13 cellular contexts compared by ENCODE assay signal in genomic region chr16:398551-399277, GRCh38. TPM values are rescaled to one million over a fixed set of nuclear protein-coding genes. Genes with fewer than 3 reads are reported as not detected.
DNase-seq lines count a peak whose midpoint lies in the region; ATAC-seq, FAIRE-seq and TF ChIP-seq lines count a peak whose summit lies in the region.
"Had no signal": no experiment of that assay in that cellular context is flagged by ENCODE, and none has a peak within 500 bp of the region (broad histone marks: within the 10 kb centered on the region; RNA-seq: fewer than 3 reads in every experiment).

No MANE protein-coding gene starts in this region.

- H3K36me3 ChIP-seq in cardiac muscle cell, result peaks cover 13% of the 10 kb centered on the region
- peaks cover 26% of the 10 kb centered on the region for H3K36me3 ChIP-seq in mesodermal cell (ENCODE audit: control insufficient read depth, insufficient read depth, low read length)
- H3K36me3 ChIP-seq in transverse colon, result no peaks in the 10 kb centered on the region

- TF ChIP-seq EP300 in transverse colon (IDR thresholded peaks at IDR 0.05; ENCODE audit: low read depth), result no peak

- no peak for TF ChIP-seq POLR2A in transverse colon (IDR thresholded peaks at IDR 0.05)

- peaks cover 9% of the 10 kb centered on the region for H3K4me1 ChIP-seq in cardiac muscle cell (ENCODE audit: low read depth)
- no peaks in the 10 kb centered on the region for H3K4me1 ChIP-seq in mesodermal cell (ENCODE audit: control insufficient read depth, insufficient read depth, low read length, poor library complexity, severe bottlenecking)
- peaks cover 6 to 44% (median 21%) of the 10 kb centered on the region in 4 donors for H3K4me1 ChIP-seq in transverse colon

- in situ Hi-C loops in transverse colon (cut with MboI; ENCODE audit: low pct_ligation_motif_present in 1 of 4, low pct_unique_long_range_greater_than_20kb in 1 of 4, low sequenced_read_pairs in 3 of 4), result no loop called here

- H3K36me3 Mint-ChIP-seq in activated naive CD8-positive, alpha-beta T cell treated with anti-CD3 and anti-CD28 coated beads for 36 hours, result no peaks in the 10 kb centered on the region

- no peak for DNase-seq in cardiac muscle cell (ENCODE audit: low read depth in 1 of 2, low spot score in 1 of 2)
- no peak for DNase-seq in left cardiac atrium
- DNase-seq in activated naive CD8-positive, alpha-beta T cell treated with anti-CD3 and anti-CD28 coated beads for 36 hours, result no peak
- DNase-seq in transverse colon, result no peak
- DNase-seq in retina, result no peak
- DNase-seq in urothelium cell line (ENCODE audit: low spot score), result no peak
- DNase-seq: effector CD4-positive, alpha-beta T cell; NCI-H2029 had no signal

- peak overlapping the region; percentile 59 for H3K4me3 Mint-ChIP-seq in activated naive CD8-positive, alpha-beta T cell treated with anti-CD3 and anti-CD28 coated beads for 36 hours

- WGBS in mesodermal cell (ENCODE audit: insufficient coverage in 2 of 2), 2 experiments, result 94% methylated on average over 20 to 22 of the region's 23 CpGs
- 83% methylated on average over 21 of the region's 23 CpGs; no CpG with 5 or more reads in 1 of the 2 donors for WGBS in transverse colon (ENCODE audit: low coverage in 1 of 2), 2 donors

- ATAC-seq in left cardiac atrium, result no peak
- no peak for ATAC-seq in HG02840 (IDR thresholded peaks at IDR 0.05; ENCODE audit: low FRiP score, unreplicated experiment)

- H3K27ac Mint-ChIP-seq in activated naive CD8-positive, alpha-beta T cell treated with anti-CD3 and anti-CD28 coated beads for 36 hours, result no peak overlapping the region

- no peak for FAIRE-seq in urothelium cell line (lab: Jason Lieb, UNC)
- FAIRE-seq: GM12891, islet of Langerhans had no signal

- H3K27me3 Mint-ChIP-seq in activated naive CD8-positive, alpha-beta T cell treated with anti-CD3 and anti-CD28 coated beads for 36 hours, result peaks cover 8% of the 10 kb centered on the region

- H3K4me3 ChIP-seq in cardiac muscle cell (no peak overlapping the region), mesodermal cell (ENCODE audit: extremely low read depth, insufficient read depth, low read length, poor library complexity, severe bottlenecking) (no peak overlapping the region), transverse colon (no peak overlapping the region)
- H3K4me3 ChIP-seq: skin epidermis had no signal

- H3K9me3 ChIP-seq in cardiac muscle cell (ENCODE audit: low read depth), result no peaks in the 10 kb centered on the region
- no peaks in the 10 kb centered on the region for H3K9me3 ChIP-seq in mesodermal cell (ENCODE audit: control insufficient read depth, low read length)
- no peaks in the 10 kb centered on the region for H3K9me3 ChIP-seq in transverse colon

- H3K27me3 ChIP-seq in cardiac muscle cell, result no peaks in the 10 kb centered on the region
- H3K27me3 ChIP-seq in transverse colon, result no peaks in the 10 kb centered on the region

- peaks cover 9% of the 10 kb centered on the region for H3K4me1 Mint-ChIP-seq in activated naive CD8-positive, alpha-beta T cell treated with anti-CD3 and anti-CD28 coated beads for 36 hours

- peak overlapping the region; percentile 94 for H3K27ac ChIP-seq in cardiac muscle cell
- H3K27ac ChIP-seq in mesodermal cell (ENCODE audit: low read depth, low read length, severe bottlenecking), result peak overlapping the region; percentile 79
- peak overlapping the region; percentile 79 to 93 (median 90) for H3K27ac ChIP-seq in transverse colon

- intact Hi-C loops in left cardiac atrium (cut with DNase I), result no loop called here
- intact Hi-C loops in transverse colon (cut with DNase I; ENCODE audit: low total_unique reads), result no loop called here

- no peaks in the 10 kb centered on the region for H3K9me3 Mint-ChIP-seq in activated naive CD8-positive, alpha-beta T cell treated with anti-CD3 and anti-CD28 coated beads for 36 hours

- TF ChIP-seq CTCF in cardiac muscle cell (IDR thresholded peaks at IDR 0.05; ENCODE audit: low read depth, low read length), result no peak
- no peak for TF ChIP-seq CTCF in transverse colon (IDR thresholded peaks at IDR 0.05)

RNA-seq across cellular contexts. Expression of gene NME4, which starts 1.7 kb away (rescaled TPM):
- total RNA-seq in cardiac muscle cell, result 352 and 452 TPM in 2 replicates
- 518 and 664 TPM in 2 replicates for polyA plus RNA-seq in cardiac muscle cell
- 10 to 100 TPM; 45.3 to 71.1 TPM for total RNA-seq in left cardiac atrium
- total RNA-seq in activated naive CD8-positive, alpha-beta T cell treated with anti-CD3 and anti-CD28 coated beads for 36 hours, result 10 to 100 TPM; 15.6 to 17.3 TPM
- polyA plus RNA-seq in mesodermal cell (2013, experiment 1 of 2), result 320 TPM
- polyA plus RNA-seq in mesodermal cell (2013, experiment 2 of 2), result 312 TPM
- total RNA-seq in transverse colon, result 10 to 100 TPM; 37.5 to 82.3 (median 58.1) TPM

RNA-seq across cellular contexts. Expression of gene DECR2, which starts 3.0 kb away (rescaled TPM):
- total RNA-seq in cardiac muscle cell, result 48.7 and 51.5 TPM in 2 replicates
- polyA plus RNA-seq in cardiac muscle cell, result 49.5 and 50.0 TPM in 2 replicates
- 10 to 100 TPM in 1 of 2 donors, 1 to 10 TPM in 1; 8.9 to 15.9 TPM for total RNA-seq in left cardiac atrium
- 1 to 10 TPM; 7.0 to 8.2 TPM for total RNA-seq in activated naive CD8-positive, alpha-beta T cell treated with anti-CD3 and anti-CD28 coated beads for 36 hours
- 15.1 TPM for polyA plus RNA-seq in mesodermal cell (2013, experiment 1 of 2)
- 14.9 TPM for polyA plus RNA-seq in mesodermal cell (2013, experiment 2 of 2)
- total RNA-seq in transverse colon, result 100 to 1,000 TPM in 2 of 4 donors, 10 to 100 TPM in 2; 65.7 to 148 (median 108) TPM

RNA-seq across cellular contexts. Expression of gene PGAP6, which starts 16.9 kb away (rescaled TPM):
- 135 and 167 TPM in 2 replicates for total RNA-seq in cardiac muscle cell
- 113 and 142 TPM in 2 replicates for polyA plus RNA-seq in cardiac muscle cell
- 10 to 100 TPM; 27.3 to 33.5 TPM for total RNA-seq in left cardiac atrium
- total RNA-seq in activated naive CD8-positive, alpha-beta T cell treated with anti-CD3 and anti-CD28 coated beads for 36 hours, result 10 to 100 TPM; 22.8 to 24.1 TPM
- polyA plus RNA-seq in mesodermal cell (2013, experiment 1 of 2), result 81.4 TPM
- polyA plus RNA-seq in mesodermal cell (2013, experiment 2 of 2), result 64.9 TPM
- total RNA-seq in transverse colon, result 100 to 1,000 TPM; 105 to 300 (median 179) TPM

RNA-seq across cellular contexts. Expression of gene RAB11FIP3, which starts 26.7 kb away (rescaled TPM):
- total RNA-seq in cardiac muscle cell, result 61.8 and 77.1 TPM in 2 replicates
- 55.3 TPM in 2 replicates for polyA plus RNA-seq in cardiac muscle cell
- 10 to 100 TPM; 24.2 to 38.1 TPM for total RNA-seq in left cardiac atrium
- total RNA-seq in activated naive CD8-positive, alpha-beta T cell treated with anti-CD3 and anti-CD28 coated beads for 36 hours, result 10 to 100 TPM; 16.9 to 17.4 TPM
- 24.7 TPM for polyA plus RNA-seq in mesodermal cell (2013, experiment 1 of 2)
- polyA plus RNA-seq in mesodermal cell (2013, experiment 2 of 2), result 25.3 TPM
- total RNA-seq in transverse colon, result 10 to 100 TPM; 21.6 to 56.5 (median 42.2) TPM

RNA-seq across cellular contexts. Expression of gene MRPL28, which starts 28.4 kb away (rescaled TPM):
- total RNA-seq in cardiac muscle cell (242 and 350 TPM in 2 replicates), left cardiac atrium (10 to 100 TPM; 63.2 to 63.4 TPM), transverse colon (10 to 100 TPM; 24.7 to 81.2 (median 53.0) TPM)
- 234 and 290 TPM in 2 replicates for polyA plus RNA-seq in cardiac muscle cell
- total RNA-seq in activated naive CD8-positive, alpha-beta T cell treated with anti-CD3 and anti-CD28 coated beads for 36 hours, result 10 to 100 TPM; 89.3 to 94.8 TPM
- 82.8 TPM for polyA plus RNA-seq in mesodermal cell (2013, experiment 1 of 2)
- polyA plus RNA-seq in mesodermal cell (2013, experiment 2 of 2), result 81.9 TPM
